Comparison of ENCODE assay signal across 8 cellular contexts in genomic region chr10:97400665-97401454, GRCh38. TPM values are rescaled to one million over a fixed set of nuclear protein-coding genes. Genes with fewer than 3 reads are reported as not detected.
DNase-seq lines count a peak whose midpoint lies in the region; ATAC-seq and TF ChIP-seq lines count a peak whose summit lies in the region.

Gene RRP12 (minus strand): TSS chr10:97401340. CDS start chr10:97401231, 109 bp downstream.

- H3K36me3 ChIP-seq in SK-N-MC (ENCODE audit: insufficient read depth, low read length) (peaks cover 6% of the 10 kb centered on the region; the same call in 1 of the 2 replicates), thymus (ENCODE audit: control insufficient read depth, insufficient read depth) (peaks cover 3% of the 10 kb centered on the region)

- under 1% methylated on average over 39 of the region's 39 CpGs for WGBS in thymus

- TF ChIP-seq CTCF in GM12864 (IDR thresholded peaks at IDR 0.05; ENCODE audit: low read depth, low read length, missing control alignments): peak; percentile 25

- no peak within 1 kb of the TSS for H3K27ac ChIP-seq in SK-N-MC
- peak within 1 kb of the TSS; percentile 85 for H3K27ac ChIP-seq in thymus (ENCODE audit: low read depth)

- H3K36me3 Mint-ChIP-seq in activated naive CD4-positive, alpha-beta T cell treated with anti-CD3 and anti-CD28 coated beads, Interleukin-2, amount 50 U/mL, for 24 hours: peaks cover 10% of the 10 kb centered on the region

- peak; percentile 98 for ATAC-seq in HG02588 (IDR thresholded peaks at IDR 0.05; ENCODE audit: unreplicated experiment)

- no peaks in the 10 kb centered on the region for H3K27me3 Mint-ChIP-seq in activated naive CD4-positive, alpha-beta T cell treated with anti-CD3 and anti-CD28 coated beads, Interleukin-2, amount 50 U/mL, for 24 hours

- peak within 1 kb of the TSS; percentile 94 for H3K27ac Mint-ChIP-seq in activated naive CD4-positive, alpha-beta T cell treated with anti-CD3 and anti-CD28 coated beads, Interleukin-2, amount 50 U/mL, for 24 hours

- H3K4me1 Mint-ChIP-seq in activated naive CD4-positive, alpha-beta T cell treated with anti-CD3 and anti-CD28 coated beads, Interleukin-2, amount 50 U/mL, for 24 hours: peaks cover 7% of the 10 kb centered on the region

- H3K4me3 ChIP-seq in GM12864 (ENCODE audit: low read depth, low read length) (peak within 1 kb of the TSS; percentile 80), SK-N-MC (peak within 1 kb of the TSS; percentile 87), thymus (ENCODE audit: low read length) (peak within 1 kb of the TSS; percentile 81)

- H3K9ac ChIP-seq in SK-N-MC (ENCODE audit: insufficient read length): peak within 1 kb of the TSS; percentile 78

- H3K27me3 ChIP-seq in thymus (ENCODE audit: control insufficient read depth, insufficient read depth): no peaks in the 10 kb centered on the region

- no peaks in the 10 kb centered on the region for H3K9me3 ChIP-seq in SK-N-MC (ENCODE audit: low read depth, low read length)
- no peaks in the 10 kb centered on the region for H3K9me3 ChIP-seq in thymus (ENCODE audit: control insufficient read depth)

- peak; percentile 95 for DNase-seq in GM12864 (ENCODE audit: low read depth)
- peak; percentile 88 for DNase-seq in NCI-H1048 (lab: John Stamatoyannopoulos, UW)
- peak; percentile 60 for DNase-seq in SK-N-MC (ENCODE audit: low read depth, low spot score)
- peak; percentile 98 for DNase-seq in glomerular endothelial cell (ENCODE audit: extremely low read depth, low read depth, low spot score)
- peak; percentile 82 for DNase-seq in occipital lobe (lab: John Stamatoyannopoulos, UW)

- peak within 1 kb of the TSS; percentile 93 for H3K4me3 Mint-ChIP-seq in activated naive CD4-positive, alpha-beta T cell treated with anti-CD3 and anti-CD28 coated beads, Interleukin-2, amount 50 U/mL, for 24 hours

- no peaks in the 10 kb centered on the region for H3K9me3 Mint-ChIP-seq in activated naive CD4-positive, alpha-beta T cell treated with anti-CD3 and anti-CD28 coated beads, Interleukin-2, amount 50 U/mL, for 24 hours

- peaks cover 10% of the 10 kb centered on the region for H3K4me1 ChIP-seq in thymus (ENCODE audit: control insufficient read depth, insufficient read depth, low read length)

RNA-seq across cellular contexts. Expression of gene RRP12, which starts in this region (rescaled TPM):
- total RNA-seq in glomerular endothelial cell (16.5 and 33.0 TPM in 2 replicates), occipital lobe (9.2 TPM)
- 18.9 TPM for polyA plus RNA-seq in thymus
